In genomic region chr19:47229674-47230121, GRCh38 we compare ENCODE assay signal across 8 cellular contexts. TPM values are rescaled to one million over a fixed set of nuclear protein-coding genes. Genes with fewer than 3 reads are reported as not detected.
DNase-seq lines count a peak whose midpoint lies in the region; ATAC-seq and TF ChIP-seq lines count a peak whose summit lies in the region.

No MANE protein-coding gene starts in this region.

- peaks cover 4% of the 10 kb centered on the region for H3K27me3 Mint-ChIP-seq in endodermal cell (ENCODE audit: insufficient read depth)

- H2AFZ ChIP-seq in trophoblast cell (ENCODE audit: insufficient read depth, low read length, poor library complexity) = peak overlapping the region; percentile 23

- peak overlapping the region; percentile 54 for H2BK5ac ChIP-seq in trophoblast cell (ENCODE audit: low read depth, low read length, poor library complexity)

- H3K4me3 ChIP-seq in GM06990 (replicated peaks; ENCODE audit: low read depth, low read length) (peak overlapping the region; percentile 88), NB4 (ENCODE audit: low read depth, low read length) (peak overlapping the region; percentile 63), endodermal cell (ENCODE audit: low read length) (peak overlapping the region; percentile 95), trophoblast cell (ENCODE audit: low read depth, low read length) (peak overlapping the region; percentile 98)

- no peaks in the 10 kb centered on the region for H3K9me3 ChIP-seq in endodermal cell (ENCODE audit: control insufficient read depth, low read length)
- H3K9me3 ChIP-seq in trophoblast cell (ENCODE audit: insufficient read depth, low read depth, low read length) = no peaks in the 10 kb centered on the region

- DNase-seq in GM06990 (ENCODE audit: extremely low read depth, insufficient read length) = no peak
- peak; percentile 67 for DNase-seq in NB4 (ENCODE audit: low read depth)
- peak; percentile 73 for DNase-seq in endodermal cell
- peak in 1 of 2 donors; percentile 28 for DNase-seq in trophoblast cell
- DNase-seq in NCI-H2171 treated with DMSO at 0.1 percent for 48 hours (lab: John Stamatoyannopoulos, UW) = no peak
- no peak for DNase-seq in epidermal melanocyte (ENCODE audit: insufficient read length, low spot score)
- DNase-seq in AG08395 (ENCODE audit: low spot score) = no peak

- H3K36me3 ChIP-seq in GM06990 (ENCODE audit: control insufficient read depth, insufficient read depth, low read length) (peaks cover 4% of the 10 kb centered on the region), endodermal cell (ENCODE audit: control insufficient read depth, insufficient read depth, low read length) (peaks cover 9% of the 10 kb centered on the region), trophoblast cell (ENCODE audit: control insufficient read depth in 1 of 2, insufficient read depth in 2 of 2, low read length in 2 of 2) (peaks cover 0 to 4% of the 10 kb centered on the region in 2 experiments)

- H3K4me1 ChIP-seq in endodermal cell (ENCODE audit: control insufficient read depth, insufficient read depth, low read length) (peaks cover 12% of the 10 kb centered on the region), trophoblast cell (ENCODE audit: control insufficient read depth in 1 of 2, insufficient read depth in 2 of 2, low read length in 2 of 2) (peaks cover 29 to 46% of the 10 kb centered on the region in 2 experiments)

- H4K12ac ChIP-seq in trophoblast cell (ENCODE audit: low read depth, low read length) = peak overlapping the region; percentile 81

- H2BK120ac ChIP-seq in trophoblast cell (ENCODE audit: insufficient read depth, low read length, poor library complexity) = peak overlapping the region; percentile 50

- H3K14ac ChIP-seq in trophoblast cell (ENCODE audit: low read length) = peak overlapping the region; percentile 74

- no peak for TF ChIP-seq POLR2A in NB4 (IDR thresholded peaks at IDR 0.05; ENCODE audit: extremely low read depth, insufficient read length)

- no peaks in the 10 kb centered on the region for H3K27me3 ChIP-seq in GM06990 (replicated peaks; ENCODE audit: control insufficient read depth, insufficient read depth, low read length)
- H3K27me3 ChIP-seq in endodermal cell (ENCODE audit: control insufficient read depth, insufficient read depth, low read length, poor library complexity, severe bottlenecking) = no peaks in the 10 kb centered on the region
- no peaks in the 10 kb centered on the region for H3K27me3 ChIP-seq in trophoblast cell (ENCODE audit: insufficient read depth, low read length)

- peak overlapping the region; percentile 79 for H4K91ac ChIP-seq in trophoblast cell (ENCODE audit: low read depth, low read length)

- WGBS in endodermal cell (ENCODE audit: insufficient coverage in 1 of 2, insufficient read length in 1 of 2), 2 experiments = 11 to 14% methylated on average over 11 of the region's 11 CpGs
- no CpG with 5 or more reads among the region's 11 CpGs for WGBS in trophoblast cell (ENCODE audit: extremely low coverage, insufficient coverage, insufficient read length)

- H2BK12ac ChIP-seq in trophoblast cell (ENCODE audit: low read length) = peak overlapping the region; percentile 66

- H3K4me2 ChIP-seq in trophoblast cell (ENCODE audit: low read length) = peak overlapping the region; percentile 85

- H3K79me1 ChIP-seq in trophoblast cell (ENCODE audit: low read length) = peaks cover 51% of the 10 kb centered on the region

- H3K9me3 Mint-ChIP-seq in endodermal cell = no peaks in the 10 kb centered on the region

- peaks cover 5% of the 10 kb centered on the region for H3K36me3 Mint-ChIP-seq in endodermal cell (ENCODE audit: low read depth)

- ATAC-seq in HG02588 (IDR thresholded peaks at IDR 0.05; ENCODE audit: unreplicated experiment) = no peak

- peak overlapping the region; percentile 83 for H3K9ac ChIP-seq in endodermal cell (ENCODE audit: extremely low read depth, low read length, poor library complexity, severe bottlenecking)
- peak overlapping the region; percentile 89 for H3K9ac ChIP-seq in trophoblast cell (ENCODE audit: low read length)

- peak overlapping the region; percentile 90 for H3K23ac ChIP-seq in trophoblast cell (ENCODE audit: low read length)

- H3K27ac Mint-ChIP-seq in endodermal cell = no peak overlapping the region

- TF ChIP-seq CTCF in GM06990 (IDR thresholded peaks at IDR 0.05; ENCODE audit: insufficient read depth, low read length, poor library complexity, severe bottlenecking) = no peak
- TF ChIP-seq CTCF in NB4 (IDR thresholded peaks at IDR 0.05; ENCODE audit: low read depth, low read length) = no peak
- TF ChIP-seq CTCF in endodermal cell (conservative IDR thresholded peaks at IDR 0.05) = no peak

- peak overlapping the region; percentile 76 for H2AK5ac ChIP-seq in trophoblast cell (ENCODE audit: low read length)

- H3K27ac ChIP-seq in endodermal cell (ENCODE audit: low read depth, low read length) (no peak overlapping the region), trophoblast cell (ENCODE audit: low read depth, low read length) (peak overlapping the region; percentile 24)

- peak overlapping the region; percentile 36 for H4K8ac ChIP-seq in trophoblast cell (ENCODE audit: low read depth, low read length)

- H3K4ac ChIP-seq in trophoblast cell (ENCODE audit: low read depth, low read length) = peak overlapping the region; percentile 77

- no peak overlapping the region for H3K4me3 Mint-ChIP-seq in endodermal cell

- peaks cover 23% of the 10 kb centered on the region for H3K79me2 ChIP-seq in trophoblast cell (ENCODE audit: control insufficient read depth, insufficient read depth, low read length, poor library complexity)

- peak overlapping the region; percentile 96 for H3K18ac ChIP-seq in trophoblast cell (ENCODE audit: low read length)

- peaks cover 14% of the 10 kb centered on the region for H3K4me1 Mint-ChIP-seq in endodermal cell

RNA-seq across cellular contexts. Expression of gene BBC3, which starts 1.3 kb away (rescaled TPM):
- 10 to 100 TPM in 1 of 2 donors, 1 to 10 TPM in 1; 8.8 to 13.4 TPM for total RNA-seq in endodermal cell
- polyA plus RNA-seq in endodermal cell (2013, experiment 1 of 2) = 25.1 TPM
- polyA plus RNA-seq in endodermal cell (2013, experiment 2 of 2) = 23.6 TPM
- polyA plus RNA-seq in trophoblast cell (2013) = 11.7 and 11.8 TPM in 2 replicates

RNA-seq across cellular contexts. Expression of gene CCDC9, which starts 26.6 kb away (rescaled TPM):
- total RNA-seq in endodermal cell = 10 to 100 TPM; 33.8 to 46.2 TPM
- 25.5 TPM for polyA plus RNA-seq in endodermal cell (2013, experiment 1 of 2)
- 23.5 TPM for polyA plus RNA-seq in endodermal cell (2013, experiment 2 of 2)
- polyA plus RNA-seq in trophoblast cell (2013) = 57.9 and 62.1 TPM in 2 replicates

RNA-seq across cellular contexts. Expression of gene INAFM1, which starts 45.0 kb away (rescaled TPM):
- total RNA-seq in endodermal cell = 10 to 100 TPM in 1 of 2 donors, 1 to 10 TPM in 1; 8.7 to 11.5 TPM
- 14.7 TPM for polyA plus RNA-seq in endodermal cell (2013, experiment 1 of 2)
- polyA plus RNA-seq in endodermal cell (2013, experiment 2 of 2) = 15.5 TPM
- polyA plus RNA-seq in trophoblast cell (2013) = 13.7 and 14.5 TPM in 2 replicates

Comparison
In these comparisons a context has a peak if more than half of its experiments do, and no peak if none do; other contexts are left out.
1. DNase-seq: peak in NB4 (single experiment) and endodermal cell (single experiment); none in GM06990 (single experiment), NCI-H2171 treated with DMSO at 0.1 percent for 48 hours (single experiment), epidermal melanocyte (single experiment) and AG08395 (single experiment).
2. Peak in every context shown above with its lines, with median percentiles within 50 percentile points of each other: H3K4me3 ChIP-seq.